Comparison of ENCODE assay signal across 1 cellular context in genomic region chr3:52684184-52684583, GRCh38.
TF ChIP-seq lines count a peak whose summit lies in the region.

No MANE protein-coding gene starts in this region.

TF ChIP-seq in GM23338, 12 proteins besides CTCF, POLR2A, EP300 and RAD21:
- TF ChIP-seq ZNF114 (CRISPR knock-in tag; IDR thresholded peaks at IDR 0.05) (no peak), CREB1 (CRISPR knock-in tag; IDR thresholded peaks at IDR 0.05; ENCODE audit: low read depth) (no peak), EZH2 (IDR thresholded peaks at IDR 0.05; ENCODE audit: low read depth, unreplicated experiment) (no peak), ZNF462 (CRISPR knock-in tag; IDR thresholded peaks at IDR 0.05) (no peak), EZH2phosphoT487 (IDR thresholded peaks at IDR 0.05; ENCODE audit: unreplicated experiment) (no peak), NANOG (IDR thresholded peaks at IDR 0.05; ENCODE audit: borderline replicate concordance) (no peak), JUNB (IDR thresholded peaks at IDR 0.05; ENCODE audit: unreplicated experiment) (no peak), ZNF331 (CRISPR knock-in tag; IDR thresholded peaks at IDR 0.05; ENCODE audit: low read depth) (no peak), ETS1 (IDR thresholded peaks at IDR 0.05) (no peak), STAT1 (IDR thresholded peaks at IDR 0.05; ENCODE audit: unreplicated experiment) (no peak), REST (IDR thresholded peaks at IDR 0.05; ENCODE audit: unreplicated experiment) (no peak), POLR2AphosphoS5 (IDR thresholded peaks at IDR 0.05; ENCODE audit: low read depth) (no peak)
